1 cellular context compared by ENCODE assay signal in genomic region chr11:76444384-76445121, GRCh38.
TF ChIP-seq lines count a peak whose summit lies in the region.

Gene EMSY (plus strand): TSS chr11:76445018. CDS start chr11:76446939, 1,921 bp downstream.

TF ChIP-seq in GM23338, 12 proteins besides CTCF, POLR2A, EP300 and RAD21:
- TF ChIP-seq REST (IDR thresholded peaks at IDR 0.05; ENCODE audit: unreplicated experiment) (peak; percentile 8), NANOG (IDR thresholded peaks at IDR 0.05; ENCODE audit: borderline replicate concordance) (no peak), POLR2AphosphoS5 (IDR thresholded peaks at IDR 0.05; ENCODE audit: low read depth) (peak; percentile 99), JUNB (IDR thresholded peaks at IDR 0.05; ENCODE audit: unreplicated experiment) (no peak), EZH2phosphoT487 (IDR thresholded peaks at IDR 0.05; ENCODE audit: unreplicated experiment) (no peak), ZNF114 (CRISPR knock-in tag; IDR thresholded peaks at IDR 0.05) (no peak), CREB1 (CRISPR knock-in tag; IDR thresholded peaks at IDR 0.05; ENCODE audit: low read depth) (peak; percentile 89), STAT1 (IDR thresholded peaks at IDR 0.05; ENCODE audit: unreplicated experiment) (no peak), ETS1 (IDR thresholded peaks at IDR 0.05) (peak; percentile 97), ZNF331 (CRISPR knock-in tag; IDR thresholded peaks at IDR 0.05; ENCODE audit: low read depth) (no peak), EZH2 (IDR thresholded peaks at IDR 0.05; ENCODE audit: low read depth, unreplicated experiment) (no peak), ZNF462 (CRISPR knock-in tag; IDR thresholded peaks at IDR 0.05) (no peak)
